In genomic region chr17:73713136-73713535, GRCh38 we compare ENCODE assay signal across 13 cellular contexts.
"Had no signal": no experiment of that assay in that cellular context is flagged by ENCODE, and none has a peak within 500 bp of the region (broad histone marks: within the 10 kb centered on the region; RNA-seq: fewer than 3 reads in every experiment).

No MANE protein-coding gene starts in this region.

- H3K4me3 ChIP-seq: heart left ventricle, right atrium auricular region, smooth muscle cell, thyroid gland, vagina had no signal

- H3K9me3 ChIP-seq: heart left ventricle, neutrophil, right atrium auricular region, thyroid gland, vagina had no signal

- H3K9me3 Mint-ChIP-seq: activated naive CD8-positive, alpha-beta T cell treated with anti-CD3 and anti-CD28 coated beads for 36 hours; stimulated activated effector memory CD8-positive, alpha-beta T cell treated with anti-CD3 and anti-CD28 coated beads, Interleukin-12 subunit alpha, Interleukin-12 subunit beta, amount 100 ng/mL, for 72 hours; T-helper 1 cell treated with Interleukin-12 subunit alpha and Interleukin-12 subunit beta and Interleukin-4 antibody, amounts not matched to agents 30 μg/mL and 1 μg/mL, for 36 hours had no signal

- ATAC-seq: heart left ventricle; stimulated activated effector memory CD8-positive, alpha-beta T cell treated with anti-CD3 and anti-CD28 coated beads, Interleukin-12 subunit alpha, Interleukin-12 subunit beta, amount 100 ng/mL, for 72 hours had no signal

- H3K4me2 ChIP-seq: smooth muscle cell had no signal

- DNase-seq: activated CD4-positive, alpha-beta T cell treated with anti-CD3 and anti-CD28 coated beads, Interleukin-2, amount 50 U/mL, for 1 hour; activated naive CD8-positive, alpha-beta T cell treated with anti-CD3 and anti-CD28 coated beads for 36 hours; foreskin melanocyte; heart left ventricle; kidney glomerular epithelial cell had no signal

- H3K36me3 Mint-ChIP-seq: activated naive CD8-positive, alpha-beta T cell treated with anti-CD3 and anti-CD28 coated beads for 36 hours; stimulated activated effector memory CD8-positive, alpha-beta T cell treated with anti-CD3 and anti-CD28 coated beads, Interleukin-12 subunit alpha, Interleukin-12 subunit beta, amount 100 ng/mL, for 72 hours had no signal

- FAIRE-seq: TTC549 had no signal

- H3K4me3 Mint-ChIP-seq: activated naive CD8-positive, alpha-beta T cell treated with anti-CD3 and anti-CD28 coated beads for 36 hours; stimulated activated effector memory CD8-positive, alpha-beta T cell treated with anti-CD3 and anti-CD28 coated beads, Interleukin-12 subunit alpha, Interleukin-12 subunit beta, amount 100 ng/mL, for 72 hours; T-helper 1 cell treated with Interleukin-12 subunit alpha and Interleukin-12 subunit beta and Interleukin-4 antibody, amounts not matched to agents 30 μg/mL and 1 μg/mL, for 36 hours had no signal

- H3K27ac Mint-ChIP-seq: activated naive CD8-positive, alpha-beta T cell treated with anti-CD3 and anti-CD28 coated beads for 36 hours; stimulated activated effector memory CD8-positive, alpha-beta T cell treated with anti-CD3 and anti-CD28 coated beads, Interleukin-12 subunit alpha, Interleukin-12 subunit beta, amount 100 ng/mL, for 72 hours; T-helper 1 cell treated with Interleukin-12 subunit alpha and Interleukin-12 subunit beta and Interleukin-4 antibody, amounts not matched to agents 30 μg/mL and 1 μg/mL, for 36 hours had no signal

- H3K36me3 ChIP-seq: heart left ventricle, neutrophil, right atrium auricular region, thyroid gland, vagina had no signal

- H3K4me1 ChIP-seq: right atrium auricular region, thyroid gland, vagina had no signal

- H3K27ac ChIP-seq: heart left ventricle, neutrophil, right atrium auricular region, thyroid gland, vagina had no signal

- H3K27me3 ChIP-seq: right atrium auricular region, thyroid gland, vagina had no signal

- H3K27me3 Mint-ChIP-seq: activated naive CD8-positive, alpha-beta T cell treated with anti-CD3 and anti-CD28 coated beads for 36 hours had no signal
